Comparison of ENCODE assay signal across 29 cellular contexts in genomic region chr10:79495306-79495705, GRCh38. TPM values are rescaled to one million over a fixed set of nuclear protein-coding genes. Genes with fewer than 3 reads are reported as not detected.
"Had no signal": no experiment of that assay in that cellular context is flagged by ENCODE, and none has a peak within 500 bp of the region (broad histone marks: within the 10 kb centered on the region; RNA-seq: fewer than 3 reads in every experiment).

No MANE protein-coding gene starts in this region.

- H3K4me2 ChIP-seq: hepatocyte had no signal

- H3K27me3 ChIP-seq: adrenal gland, body of pancreas, colonic mucosa, hepatocyte had no signal

- H3K9me3 ChIP-seq: adrenal gland, body of pancreas, colonic mucosa, gastrocnemius medialis, heart left ventricle had no signal

- ATAC-seq: activated CD4-positive, CD25-positive, alpha-beta regulatory T cell treated with anti-CD3 and anti-CD28 coated beads, Interleukin-2, amount 50 U/mL, for 24 hours; activated CD8-positive, alpha-beta T cell treated with anti-CD3 and anti-CD28 coated beads for 36 hours; activated naive CD8-positive, alpha-beta T cell treated with anti-CD3 and anti-CD28 coated beads, Interleukin-2, amount 50 U/mL, for 24 hours; body of pancreas; esophagus mucosa; gastrocnemius medialis; heart left ventricle; T-helper 17 cell had no signal

- H3K36me3 ChIP-seq: adrenal gland, colonic mucosa, gastrocnemius medialis, heart left ventricle, WERI-Rb-1 had no signal

- H3K4me3 ChIP-seq: adrenal gland, body of pancreas, colonic mucosa, gastrocnemius medialis, heart left ventricle, hepatocyte had no signal

- DNase-seq: activated B cell treated with CpG ODN at 0.5 μM for 24 hours; activated CD4-positive, alpha-beta T cell treated with anti-CD3 and anti-CD28 coated beads for 48 hours; activated CD4-positive, alpha-beta T cell treated with anti-CD3 and anti-CD28 coated beads, Interleukin-2, amount 50 U/mL, for 1 hour; activated CD4-positive, alpha-beta T cell treated with anti-CD3 and anti-CD28 coated beads, Interleukin-2, amount 50 U/mL, for 48 hours; activated CD8-positive, alpha-beta memory T cell treated with anti-CD3 and anti-CD28 coated beads for 24 hours; activated CD8-positive, alpha-beta T cell treated with anti-CD3 and anti-CD28 coated beads for 36 hours; activated effector memory CD4-positive, alpha-beta T cell treated with anti-CD3 and anti-CD28 coated beads, Interleukin-2, amount 50 U/mL, for 16 hours; activated naive CD4-positive, alpha-beta T cell treated with anti-CD3 and anti-CD28 coated beads for 36 hours; activated naive CD8-positive, alpha-beta T cell treated with anti-CD3 and anti-CD28 coated beads for 36 hours; activated naive CD8-positive, alpha-beta T cell treated with anti-CD3 and anti-CD28 coated beads, Interleukin-2, amount 50 U/mL, for 24 hours; activated T-cell treated with anti-CD3 and anti-CD28 coated beads, Interleukin-2, amount 50 U/mL, for 48 hours; adrenal gland; amygdala; aorta; body of pancreas; caudate nucleus; colonic mucosa; effector memory CD4-positive, alpha-beta T cell; endodermal cell; foreskin fibroblast; gastrocnemius medialis; glutamatergic neuron; heart left ventricle; T-helper 17 cell; T1000; WERI-Rb-1 had no signal

- H2AFZ ChIP-seq: hepatocyte had no signal

- H3K79me2 ChIP-seq: hepatocyte had no signal

- H3K27ac ChIP-seq: adrenal gland, body of pancreas, colonic mucosa, gastrocnemius medialis, heart left ventricle, hepatocyte, WERI-Rb-1 had no signal

- H3K4me1 ChIP-seq: adrenal gland, body of pancreas, colonic mucosa had no signal

RNA-seq across cellular contexts. Expression of gene EIF5AL1, which starts 17.0 kb away (rescaled TPM):
- total RNA-seq: body of pancreas had no signal
